Comparison of ENCODE assay signal across 8 cellular contexts in the genomic region with DNA sequence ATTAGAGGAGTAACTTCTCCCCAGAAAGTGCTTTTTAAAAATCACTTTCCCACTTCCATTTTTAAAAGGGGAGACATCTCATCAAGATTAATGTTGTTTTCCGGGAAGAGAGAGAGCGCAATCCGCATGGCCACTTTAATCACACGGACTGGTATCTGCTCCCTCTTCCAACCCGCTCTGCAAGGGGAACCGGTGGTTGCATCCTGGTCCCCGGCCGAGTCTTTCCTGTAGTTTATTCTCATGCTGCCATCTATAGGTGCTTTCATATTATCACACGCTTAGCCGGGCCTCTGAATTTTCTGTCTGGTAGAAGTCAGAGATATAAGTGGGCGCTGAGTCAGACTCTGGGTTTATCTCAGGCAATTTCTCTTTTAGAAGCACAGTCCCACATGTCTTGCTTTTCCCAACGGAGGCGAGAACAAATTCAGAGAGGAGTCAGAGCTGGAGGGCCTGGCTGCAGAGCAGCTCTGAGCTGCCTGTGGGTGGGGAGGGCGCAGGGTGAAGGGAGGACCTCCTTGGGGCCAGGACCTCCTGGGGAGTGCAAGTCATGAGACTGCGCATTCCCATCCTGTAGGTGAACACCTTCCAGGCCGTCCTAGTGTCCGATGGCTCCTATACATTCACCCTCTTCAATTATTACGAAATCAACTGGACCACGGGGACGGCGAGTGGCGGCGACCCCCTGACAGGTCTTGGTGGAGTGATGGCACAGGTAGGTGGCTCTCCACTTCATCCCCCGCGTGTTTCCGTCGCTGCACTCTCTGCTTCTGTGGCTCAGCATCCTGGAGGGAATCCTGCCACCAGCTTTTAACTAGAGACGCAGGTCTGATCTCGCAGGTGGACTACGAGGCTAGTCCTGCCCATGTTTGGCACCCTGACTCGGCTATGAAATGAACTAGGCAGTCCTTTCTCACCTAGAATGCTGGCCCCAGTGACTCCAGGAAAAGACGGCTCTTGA. TPM values are rescaled to one million over a fixed set of nuclear protein-coding genes. Genes with fewer than 3 reads are reported as not detected.
A peak's percentile ranks its signal among the peaks of the same experiment; 100 is the strongest.
DNase-seq lines count a peak whose midpoint lies in the region; ATAC-seq and TF ChIP-seq lines count a peak whose summit lies in the region.

No MANE protein-coding gene starts in this region.

- DNase-seq in DND-41, result peak; percentile 35
- peak; percentile 49 to 75 for DNase-seq in NCI-H524 (lab: John Stamatoyannopoulos, UW)
- DNase-seq in activated T-cell treated with anti-CD3 and anti-CD28 coated beads for 4 hours, result peak; percentile 1
- peak; percentile 20 to 52 for DNase-seq in foreskin keratinocyte
- peak; percentile 74 for DNase-seq in occipital lobe (lab: John Stamatoyannopoulos, UW)
- DNase-seq in activated CD4-positive, CD25-positive, alpha-beta regulatory T cell (lab: John Stamatoyannopoulos, UW), result no peak

- no peaks in the 10 kb centered on the region for H3K36me3 ChIP-seq in DND-41 (ENCODE audit: insufficient read depth, low read length)

- TF ChIP-seq CTCF in DND-41 (IDR thresholded peaks at IDR 0.05; ENCODE audit: borderline replicate concordance, extremely low read depth, low read length, poor library complexity, severe bottlenecking) (peak; percentile 72), foreskin keratinocyte (conservative IDR thresholded peaks at IDR 0.05) (peak; percentile 77)

- no peaks in the 10 kb centered on the region for H3K79me2 ChIP-seq in DND-41 (ENCODE audit: insufficient read depth, low read length)

- H3K9me3 ChIP-seq in DND-41 (ENCODE audit: insufficient read depth, low read length, severe bottlenecking), result no peaks in the 10 kb centered on the region

- H3K4me3 ChIP-seq in DND-41 (ENCODE audit: low read depth in 1 of 2, low read length in 2 of 2), result no peak overlapping the region

- no peak overlapping the region for H3K4me2 ChIP-seq in DND-41 (ENCODE audit: insufficient read depth, low read length)

- H2AFZ ChIP-seq in DND-41 (ENCODE audit: low read depth, low read length), result no peak overlapping the region

- H3K27me3 ChIP-seq in DND-41 (ENCODE audit: insufficient read depth, low read length, poor library complexity), result peaks cover 16% of the 10 kb centered on the region
- peaks cover 13% of the 10 kb centered on the region for H3K27me3 ChIP-seq in foreskin keratinocyte

- no peak overlapping the region for H3K9ac ChIP-seq in DND-41 (ENCODE audit: low read depth, low read length)

- peak; percentile 81 for ATAC-seq in DND-41 (ENCODE audit: insufficient read depth, low read depth)
- ATAC-seq in HG02571 (IDR thresholded peaks at IDR 0.05; ENCODE audit: unreplicated experiment), result peak; percentile 66
- peak; percentile 87 for ATAC-seq in foreskin keratinocyte
- ATAC-seq in GM21526 (IDR thresholded peaks at IDR 0.05; ENCODE audit: low FRiP score, unreplicated experiment), result no peak

- H3K27ac ChIP-seq in DND-41 (ENCODE audit: low read length) (no peak overlapping the region), foreskin keratinocyte (no peak overlapping the region)

- H3K4me1 ChIP-seq in DND-41 (ENCODE audit: insufficient read depth, low read length) (no peaks in the 10 kb centered on the region), foreskin keratinocyte (no peaks in the 10 kb centered on the region)

- H4K20me1 ChIP-seq in DND-41 (ENCODE audit: insufficient read depth, low read length), result no peaks in the 10 kb centered on the region

RNA-seq across cellular contexts. Expression of a gene that starts 11.7 kb away (rescaled TPM):
- 0.10 and 0.11 TPM in 2 replicates for total RNA-seq in foreskin keratinocyte
- 0.01 and 0.03 TPM in 2 replicates for polyA plus RNA-seq in foreskin keratinocyte
- total RNA-seq in occipital lobe, result 1.7 TPM

Comparison
In these comparisons a context has a peak if more than half of its experiments do, and no peak if none do; other contexts are left out.
1. DNase-seq: peak in DND-41 (single experiment), NCI-H524 (2 of 2), activated T-cell treated with anti-CD3 and anti-CD28 coated beads for 4 hours (single experiment), foreskin keratinocyte (2 of 2) and occipital lobe (single experiment); none in activated CD4-positive, CD25-positive, alpha-beta regulatory T cell (0 of 4).